Comparison of ENCODE assay signal across 8 cellular contexts in the genomic region with DNA sequence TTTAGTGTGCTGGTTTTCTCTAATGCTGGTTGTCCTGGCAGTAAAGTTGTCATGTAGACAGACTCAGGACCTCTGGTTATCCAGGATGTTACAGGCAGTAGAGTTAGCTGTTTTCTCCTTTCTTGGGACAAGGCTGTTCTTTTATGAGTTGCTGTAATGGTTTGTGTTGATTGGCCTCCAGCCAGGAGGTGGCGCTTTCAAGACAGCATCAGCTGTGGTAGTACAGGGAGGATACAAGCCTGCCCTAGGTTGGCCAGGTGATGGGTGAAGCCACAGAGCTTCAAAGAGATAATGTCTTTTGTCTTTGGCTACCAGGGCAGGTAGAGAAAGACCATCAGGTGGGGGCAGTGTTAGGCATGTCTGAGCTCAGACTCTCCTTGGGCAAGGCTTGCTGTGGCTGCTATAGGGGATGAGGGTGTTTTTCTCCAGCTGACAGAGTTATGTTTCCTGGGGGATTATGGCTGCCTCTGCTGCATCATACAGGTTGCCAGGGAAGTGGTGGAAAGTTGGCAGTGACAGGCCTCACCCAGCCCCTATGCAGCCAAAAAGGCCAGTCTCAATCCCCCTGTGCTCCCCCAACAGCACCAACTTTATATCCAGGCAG.
DNase-seq lines count a peak whose midpoint lies in the region; ATAC-seq and TF ChIP-seq lines count a peak whose summit lies in the region.

No MANE protein-coding gene starts in this region.

- CTCF ChIA-PET in PC-3 (lab: Charles Lee), result interaction anchor here (0.6 kb wide), 1 partner anchor 442 kb away, joined by 3 read pairs; no protein-coding TSS in a partner anchor

- H3K36me3 Mint-ChIP-seq in activated naive CD8-positive, alpha-beta T cell, result peaks cover 26% of the 10 kb centered on the region
- H3K36me3 Mint-ChIP-seq in memory B cell, result no peaks in the 10 kb centered on the region

- H3K4me3 Mint-ChIP-seq in activated naive CD8-positive, alpha-beta T cell, result no peak overlapping the region
- H3K4me3 Mint-ChIP-seq in memory B cell, result no peak overlapping the region

- DNase-seq in GM23248 (peak; percentile 5), PC-3 (peak; percentile 39), memory B cell (ENCODE audit: low spot score in 2 of 2) (peak; percentile 59 to 60), posterior cingulate gyrus (no peak), foreskin melanocyte (no peak), NCI-H2107 (lab: John Stamatoyannopoulos, UW) (no peak)

- POLR2A ChIA-PET in PC-3 (lab: Charles Lee; ENCODE audit: unreplicated experiment), result no interaction called here

- H3F3A ChIP-seq in GM23248 (ENCODE audit: insufficient read depth), result no peaks in the 10 kb centered on the region
- H3F3A ChIP-seq in PC-3 (ENCODE audit: low read length, unreplicated experiment), result no peaks in the 10 kb centered on the region

- no peak overlapping the region for H3K9ac ChIP-seq in GM23248
- no peak overlapping the region for H3K9ac ChIP-seq in PC-3 (ENCODE audit: low read length)

- H3K27ac ChIP-seq in GM23248, result no peak overlapping the region
- H3K27ac ChIP-seq in PC-3 (ENCODE audit: low read length), result no peak overlapping the region

- H3K4me3 ChIP-seq in GM23248, result no peak overlapping the region
- H3K4me3 ChIP-seq in PC-3 (ENCODE audit: low read length), result no peak overlapping the region

- intact Hi-C loops in PC-3 (cut with micrococcal nuclease) (no loop called here), posterior cingulate gyrus (cut with DNase I) (loop anchor here (10.0 kb wide), 1 partner anchor 66 kb away; no protein-coding TSS in a partner anchor)

- peak overlapping the region; percentile 28 for H3K27ac Mint-ChIP-seq in activated naive CD8-positive, alpha-beta T cell
- H3K27ac Mint-ChIP-seq in memory B cell, result no peak overlapping the region

- peaks cover 27% of the 10 kb centered on the region for H3K9me3 Mint-ChIP-seq in activated naive CD8-positive, alpha-beta T cell (ENCODE audit: low read depth)
- H3K9me3 Mint-ChIP-seq in memory B cell, result peaks cover 3% of the 10 kb centered on the region

- no peaks in the 10 kb centered on the region for H3K4me1 ChIP-seq in GM23248 (ENCODE audit: insufficient read depth)
- H3K4me1 ChIP-seq in PC-3 (ENCODE audit: insufficient read depth, low read length), result no peaks in the 10 kb centered on the region

- no peaks in the 10 kb centered on the region for H4K20me1 ChIP-seq in GM23248 (ENCODE audit: insufficient read depth)
- H4K20me1 ChIP-seq in PC-3 (ENCODE audit: low read length), result no peaks in the 10 kb centered on the region

- ATAC-seq in PC-3 (no peak; the same call in 1 of the 2 replicates), memory B cell (ENCODE audit: low read depth) (peak; percentile 97), HG02973 (IDR thresholded peaks at IDR 0.05; ENCODE audit: unreplicated experiment) (no peak)

- no peaks in the 10 kb centered on the region for H3K79me2 ChIP-seq in GM23248 (ENCODE audit: insufficient read depth)
- no peaks in the 10 kb centered on the region for H3K79me2 ChIP-seq in PC-3 (ENCODE audit: low read length)

- no peaks in the 10 kb centered on the region for H3K9me2 ChIP-seq in GM23248 (ENCODE audit: insufficient read depth)
- H3K9me2 ChIP-seq in PC-3 (replicated peaks; ENCODE audit: low read length), result no peaks in the 10 kb centered on the region

- H3K4me2 ChIP-seq in GM23248 (ENCODE audit: unreplicated experiment) (no peak overlapping the region), PC-3 (ENCODE audit: low read length) (no peak overlapping the region)

- peak; percentile 52 for TF ChIP-seq CTCF in PC-3 (conservative IDR thresholded peaks at IDR 0.05; ENCODE audit: low read depth, low read length)

- H3K9me3 ChIP-seq in GM23248 (ENCODE audit: low read depth) (no peaks in the 10 kb centered on the region), PC-3 (ENCODE audit: low read length) (no peaks in the 10 kb centered on the region)

- H3K27me3 ChIP-seq in GM23248 (replicated peaks; ENCODE audit: insufficient read depth) (peaks cover 16% of the 10 kb centered on the region), PC-3 (ENCODE audit: low read length) (no peaks in the 10 kb centered on the region)

- 73 to 87% methylated on average over 1 of the region's 1 CpG for WGBS in GM23248 (ENCODE audit: low coverage in 1 of 2, low lambda C conversion rate in 2 of 2, missing lambda C conversion rate in 2 of 2), 2 experiments

- no peaks in the 10 kb centered on the region for H3K27me3 Mint-ChIP-seq in activated naive CD8-positive, alpha-beta T cell
- no peaks in the 10 kb centered on the region for H3K27me3 Mint-ChIP-seq in memory B cell

- peaks cover 30% of the 10 kb centered on the region for H3K4me1 Mint-ChIP-seq in activated naive CD8-positive, alpha-beta T cell (ENCODE audit: low read depth)
- H3K4me1 Mint-ChIP-seq in memory B cell, result peaks cover 14% of the 10 kb centered on the region

- in situ Hi-C loops in GM23248 (cut with MboI), result no loop called here

- H2AFZ ChIP-seq in GM23248 (no peak overlapping the region), PC-3 (ENCODE audit: low read length) (no peak overlapping the region)

- no TSS peak for BruUV-seq in PC-3 (replicated peaks; lab: Mats Ljungman, UMichigan)

- H3K36me3 ChIP-seq in GM23248 (ENCODE audit: low read depth) (no peaks in the 10 kb centered on the region), PC-3 (ENCODE audit: low read depth, low read length) (no peaks in the 10 kb centered on the region)

Comparison
In these comparisons a context has a peak if more than half of its experiments do, and no peak if none do; other contexts are left out.
1. DNase-seq: peak in GM23248 (single experiment), PC-3 (single experiment) and memory B cell (2 of 2); none in posterior cingulate gyrus (0 of 10), foreskin melanocyte (single experiment) and NCI-H2107 (single experiment).